Comparison of ENCODE assay signal across 1 cellular context in genomic region chr1:51302746-51303145, GRCh38.
A peak's percentile ranks its signal among the peaks of the same experiment; 100 is the strongest.
TF ChIP-seq lines count a peak whose summit lies in the region.

No MANE protein-coding gene starts in this region.

TF ChIP-seq in K562, 482 proteins besides CTCF, POLR2A, EP300 and RAD21 (continued from another document):
- TF ChIP-seq, protein P1, sequence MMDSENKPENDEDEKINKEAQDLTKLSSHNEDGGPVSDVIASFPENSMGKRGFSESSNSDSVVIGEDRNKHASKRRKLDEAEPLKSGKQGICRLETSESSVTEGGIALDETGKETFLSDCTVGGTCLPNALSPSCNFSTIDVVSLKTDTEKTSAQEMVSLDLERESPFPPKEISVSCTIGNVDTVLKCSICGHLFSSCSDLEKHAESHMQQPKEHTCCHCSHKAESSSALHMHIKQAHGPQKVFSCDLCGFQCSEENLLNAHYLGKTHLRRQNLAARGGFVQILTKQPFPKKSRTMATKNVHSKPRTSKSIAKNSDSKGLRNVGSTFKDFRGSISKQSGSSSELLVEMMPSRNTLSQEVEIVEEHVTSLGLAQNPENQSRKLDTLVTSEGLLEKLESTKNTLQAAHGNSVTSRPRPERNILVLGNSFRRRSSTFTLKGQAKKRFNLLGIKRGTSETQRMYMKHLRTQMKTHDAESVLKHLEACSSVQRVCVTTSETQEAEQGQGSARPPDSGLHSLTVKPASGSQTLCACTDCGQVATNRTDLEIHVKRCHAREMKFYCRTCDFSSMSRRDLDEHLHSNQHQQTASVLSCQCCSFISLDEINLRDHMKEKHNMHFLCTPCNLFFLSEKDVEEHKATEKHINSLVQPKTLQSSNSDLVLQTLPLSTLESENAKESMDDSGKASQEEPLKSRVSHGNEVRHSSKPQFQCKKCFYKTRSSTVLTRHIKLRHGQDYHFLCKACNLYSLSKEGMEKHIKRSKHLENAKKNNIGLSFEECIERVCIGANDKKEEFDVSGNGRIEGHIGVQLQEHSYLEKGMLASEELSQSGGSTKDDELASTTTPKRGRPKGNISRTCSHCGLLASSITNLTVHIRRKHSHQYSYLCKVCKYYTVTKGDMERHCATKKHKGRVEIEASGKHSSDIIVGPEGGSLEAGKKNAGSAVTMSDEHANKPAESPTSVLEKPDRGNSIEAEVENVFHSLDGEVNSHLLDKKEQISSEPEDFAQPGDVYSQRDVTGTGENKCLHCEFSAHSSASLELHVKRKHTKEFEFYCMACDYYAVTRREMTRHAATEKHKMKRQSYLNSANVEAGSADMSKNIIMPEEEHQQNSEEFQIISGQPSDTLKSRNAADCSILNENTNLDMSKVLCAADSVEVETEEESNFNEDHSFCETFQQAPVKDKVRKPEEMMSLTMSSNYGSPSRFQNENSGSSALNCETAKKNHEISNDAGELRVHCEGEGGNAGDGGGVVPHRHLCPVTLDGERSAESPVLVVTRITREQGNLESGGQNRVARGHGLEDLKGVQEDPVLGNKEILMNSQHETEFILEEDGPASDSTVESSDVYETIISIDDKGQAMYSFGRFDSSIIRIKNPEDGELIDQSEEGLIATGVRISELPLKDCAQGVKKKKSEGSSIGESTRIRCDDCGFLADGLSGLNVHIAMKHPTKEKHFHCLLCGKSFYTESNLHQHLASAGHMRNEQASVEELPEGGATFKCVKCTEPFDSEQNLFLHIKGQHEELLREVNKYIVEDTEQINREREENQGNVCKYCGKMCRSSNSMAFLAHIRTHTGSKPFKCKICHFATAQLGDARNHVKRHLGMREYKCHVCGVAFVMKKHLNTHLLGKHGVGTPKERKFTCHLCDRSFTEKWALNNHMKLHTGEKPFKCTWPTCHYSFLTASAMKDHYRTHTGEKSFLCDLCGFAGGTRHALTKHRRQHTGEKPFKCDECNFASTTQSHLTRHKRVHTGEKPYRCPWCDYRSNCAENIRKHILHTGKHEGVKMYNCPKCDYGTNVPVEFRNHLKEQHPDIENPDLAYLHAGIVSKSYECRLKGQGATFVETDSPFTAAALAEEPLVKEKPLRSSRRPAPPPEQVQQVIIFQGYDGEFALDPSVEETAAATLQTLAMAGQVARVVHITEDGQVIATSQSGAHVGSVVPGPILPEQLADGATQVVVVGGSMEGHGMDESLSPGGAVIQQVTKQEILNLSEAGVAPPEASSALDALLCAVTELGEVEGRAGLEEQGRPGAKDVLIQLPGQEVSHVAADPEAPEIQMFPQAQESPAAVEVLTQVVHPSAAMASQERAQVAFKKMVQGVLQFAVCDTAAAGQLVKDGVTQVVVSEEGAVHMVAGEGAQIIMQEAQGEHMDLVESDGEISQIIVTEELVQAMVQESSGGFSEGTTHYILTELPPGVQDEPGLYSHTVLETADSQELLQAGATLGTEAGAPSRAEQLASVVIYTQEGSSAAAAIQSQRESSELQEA (IDR thresholded peaks at IDR 0.05; ENCODE audit: low read depth) = no peak
- TF ChIP-seq ADNP (tag; IDR thresholded peaks at IDR 0.05) (peak; percentile 82), ZNF75A (CRISPR knock-in tag; IDR thresholded peaks at IDR 0.05) (no peak), BCOR (IDR thresholded peaks at IDR 0.05) (peak; percentile 90), HNRNPLL (IDR thresholded peaks at IDR 0.05; ENCODE audit: low read depth, low read length, poor library complexity, severe bottlenecking) (no peak), VEZF1 (CRISPR knock-in tag; IDR thresholded peaks at IDR 0.05) (no peak), U2AF2 (optimal IDR thresholded peaks at IDR 0.05; ENCODE audit: low read depth, low read length) (no peak), SMARCA5 (IDR thresholded peaks at IDR 0.05) (peak; percentile 61; the same call in 1 of the 2 replicates), RUNX1 (IDR thresholded peaks at IDR 0.05; ENCODE audit: low read depth) (no peak), PRDM10 (IDR thresholded peaks at IDR 0.05; ENCODE audit: partially characterized antibody) (no peak), ZNF707 (CRISPR knock-in tag; conservative IDR thresholded peaks at IDR 0.05) (no peak), GABPB2 (CRISPR knock-in tag; conservative IDR thresholded peaks at IDR 0.05) (no peak), GTF3C2 (IDR thresholded peaks at IDR 0.05; ENCODE audit: borderline replicate concordance, extremely low read depth, insufficient read length) (no peak), CREM (IDR thresholded peaks at IDR 0.05; ENCODE audit: low read depth) (no peak), MCM2 (IDR thresholded peaks at IDR 0.05; ENCODE audit: low read depth) (no peak), CREB5 (CRISPR knock-in tag; IDR thresholded peaks at IDR 0.05) (no peak), NFE2 (IDR thresholded peaks at IDR 0.05; ENCODE audit: low read depth) (no peak), JUNB (CRISPR knock-in tag; conservative IDR thresholded peaks at IDR 0.05) (no peak), KDM1A (IDR thresholded peaks at IDR 0.05) (peak; percentile 62 to 82), XRCC3 (IDR thresholded peaks at IDR 0.05) (no peak), SMARCC2 (IDR thresholded peaks at IDR 0.05; ENCODE audit: low read depth) (no peak), ZNF511 (CRISPR knock-in tag; IDR thresholded peaks at IDR 0.05) (0 out of 2 replicates have a peak, but pooled peaks have one; percentile 25), ELF4 (CRISPR knock-in tag; IDR thresholded peaks at IDR 0.05) (no peak), YY1 (IDR thresholded peaks at IDR 0.05; ENCODE audit: borderline replicate concordance in 1 of 3, control insufficient read depth in 1 of 3, extremely low read depth in 1 of 3, insufficient read depth in 3 of 3, insufficient read length in 1 of 3, insufficient replicate concordance in 2 of 3, low read depth in 1 of 3, low read length in 2 of 3) (no peak), HDAC2 (IDR thresholded peaks at IDR 0.05) (0 out of 2 replicates have a peak, but pooled peaks have one; percentile 45), ZNF3 (CRISPR knock-in tag; IDR thresholded peaks at IDR 0.05) (no peak), ID3 (CRISPR knock-in tag; IDR thresholded peaks at IDR 0.05) (no peak), ID3 (tag; IDR thresholded peaks at IDR 0.05) (no peak), ZNF655 (CRISPR knock-in tag; IDR thresholded peaks at IDR 0.05) (no peak), NR2F6 (CRISPR knock-in tag; IDR thresholded peaks at IDR 0.05) (no peak), ZNF449 (CRISPR knock-in tag; IDR thresholded peaks at IDR 0.05) (no peak)
